ENCODE assay signal across 15 cellular contexts in genomic region chr1:212529211-212529731, GRCh38.
A peak's percentile ranks its signal among the peaks of the same experiment; 100 is the strongest.
DNase-seq lines count a peak whose midpoint lies in the region; ATAC-seq and TF ChIP-seq lines count a peak whose summit lies in the region.
"Had no signal": no experiment of that assay in that cellular context is flagged by ENCODE, and none has a peak within 500 bp of the region (broad histone marks: within the 10 kb centered on the region; RNA-seq: fewer than 3 reads in every experiment).

No MANE protein-coding gene starts in this region.

- H3K4me3 ChIP-seq in AG04449 (ENCODE audit: low read depth, low read length) (no peak overlapping the region), HFF-Myc (replicated peaks; ENCODE audit: low read depth, low read length) (no peak overlapping the region), fibroblast of mammary gland (ENCODE audit: control insufficient read depth, low read depth, low read length) (no peak overlapping the region), Peyer's patch (no peak overlapping the region)
- H3K4me3 ChIP-seq: gastrocnemius medialis, GM12878, psoas muscle, upper lobe of right lung had no signal

- DNase-seq in AG04449 (ENCODE audit: low read depth, low spot score) (peak; percentile 40), HFF-Myc (ENCODE audit: extremely low read depth, low read depth) (peak; percentile 16), RKO (ENCODE audit: low spot score) (peak; percentile 41), fibroblast of mammary gland (ENCODE audit: low read depth) (peak; percentile 76), NCI-H2081 treated with DMSO at 0.1 percent for 48 hours (lab: John Stamatoyannopoulos, UW) (no peak), Peyer's patch (no peak)
- DNase-seq in stimulated activated naive CD4-positive, alpha-beta T cell (lab: John Stamatoyannopoulos, UW): no peak
- DNase-seq: gastrocnemius medialis; NCI-H226; psoas muscle; stimulated activated CD4-positive, alpha-beta T cell treated with anti-CD3 and anti-CD28 coated beads, Interleukin-2, amount 100 ng/mL, for 24 hours; T-helper 2 cell; upper lobe of right lung had no signal

- H3K36me3 ChIP-seq in Peyer's patch: no peaks in the 10 kb centered on the region
- H3K36me3 ChIP-seq: gastrocnemius medialis, upper lobe of right lung had no signal

- CTCF ChIA-PET in AG04449 (lab: Yijun Ruan, JAX): interaction anchor here (0.7 to 1.9 kb wide), 5 partner anchors 10 to 73 kb away, joined by 3 to 8 read pairs (median 4); no protein-coding TSS in a partner anchor

- H3K9me3 ChIP-seq in Peyer's patch: no peaks in the 10 kb centered on the region
- H3K9me3 ChIP-seq: gastrocnemius medialis, psoas muscle, upper lobe of right lung had no signal

- H3K27me3 ChIP-seq in Peyer's patch: no peaks in the 10 kb centered on the region
- H3K27me3 ChIP-seq: gastrocnemius medialis, upper lobe of right lung had no signal

- ATAC-seq in HG02642 (IDR thresholded peaks at IDR 0.05; ENCODE audit: poor library complexity, unreplicated experiment): no peak
- ATAC-seq: gastrocnemius medialis, GM12878, upper lobe of right lung had no signal

- no peak for TF ChIP-seq POLR2A in Peyer's patch (IDR thresholded peaks at IDR 0.05)

- no peaks in the 10 kb centered on the region for H3K4me1 ChIP-seq in Peyer's patch
- H3K4me1 ChIP-seq: gastrocnemius medialis, psoas muscle, upper lobe of right lung had no signal

- no peak for TF ChIP-seq CTCF in AG04449 (IDR thresholded peaks at IDR 0.05; ENCODE audit: insufficient read depth, low read length, missing control alignments)
- no peak for TF ChIP-seq CTCF in HFF-Myc (IDR thresholded peaks at IDR 0.05; ENCODE audit: low read depth, low read length, missing control alignments)
- TF ChIP-seq CTCF in fibroblast of mammary gland (conservative IDR thresholded peaks at IDR 0.05; ENCODE audit: control insufficient read depth, insufficient read depth, low read depth, low read length): no peak
- no peak for TF ChIP-seq CTCF in Peyer's patch (IDR thresholded peaks at IDR 0.05)

- no peak overlapping the region for H3K27ac ChIP-seq in Peyer's patch
- H3K27ac ChIP-seq: gastrocnemius medialis, psoas muscle, upper lobe of right lung had no signal

- POLR2A ChIA-PET in AG04449 (lab: Yijun Ruan, JAX): no interaction called here

Comparison
In these comparisons a context has a peak if more than half of its experiments do, and no peak if none do; other contexts are left out.
1. DNase-seq: peak in AG04449 (single experiment), HFF-Myc (single experiment), RKO (single experiment) and fibroblast of mammary gland (single experiment); none in stimulated activated naive CD4-positive, alpha-beta T cell (0 of 6), NCI-H2081 treated with DMSO at 0.1 percent for 48 hours (single experiment) and Peyer's patch (0 of 3).